16 cellular contexts compared by ENCODE assay signal in the genomic region with DNA sequence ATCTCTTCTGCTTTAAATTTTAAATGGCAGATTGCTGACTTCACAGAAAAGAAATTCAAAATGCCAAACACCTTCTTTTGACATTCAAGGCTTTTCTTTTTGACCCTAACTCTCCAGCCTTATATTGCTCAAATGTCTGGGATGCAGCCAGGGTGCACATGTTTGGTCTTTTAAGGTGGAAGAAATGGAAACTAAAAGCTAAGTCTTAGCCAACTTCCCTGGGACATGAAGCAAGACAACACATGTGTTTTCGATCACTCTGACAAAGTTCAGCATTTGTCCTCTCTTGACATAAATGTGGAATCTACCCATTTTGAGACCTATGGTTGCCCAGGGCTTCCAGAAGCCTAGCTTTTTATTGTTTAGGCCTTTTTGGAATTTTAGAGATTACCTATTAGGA.
"Had no signal": no experiment of that assay in that cellular context is flagged by ENCODE, and none has a peak within 500 bp of the region (broad histone marks: within the 10 kb centered on the region; RNA-seq: fewer than 3 reads in every experiment).

No MANE protein-coding gene starts in this region.

- DNase-seq: activated CD4-positive, alpha-beta T cell treated with anti-CD3 and anti-CD28 coated beads, Interleukin-2, amount 50 U/mL, for 4 hours; activated CD4-positive, CD25-positive, alpha-beta regulatory T cell treated with anti-CD3 and anti-CD28 coated beads, Interleukin-2, amount 50 U/mL, for 72 hours; activated naive CD4-positive, alpha-beta T cell treated with anti-CD3 and anti-CD28 coated beads, Interleukin-2, amount 50 U/mL, for 16 hours; adrenal gland; endodermal cell; foreskin melanocyte; heart left ventricle; immature natural killer cell; left colon; SK-N-SH; stimulated activated CD4-positive, alpha-beta T cell treated with anti-CD3 and anti-CD28 coated beads, Interleukin-1b, Interleukin-23, amount 100 ng/mL, for 48 hours; stimulated activated naive CD8-positive, alpha-beta T cell treated with anti-CD3 and anti-CD28 coated beads, Interleukin-15, amount 100 ng/mL, for 72 hours; T-cell; T-helper 9 cell; testis; upper lobe of right lung had no signal

- H3K27me3 ChIP-seq: adrenal gland, heart left ventricle, testis, upper lobe of right lung had no signal

- ATAC-seq: left colon; stimulated activated naive CD8-positive, alpha-beta T cell treated with anti-CD3 and anti-CD28 coated beads, Interleukin-15, amount 100 ng/mL, for 72 hours; T-cell; upper lobe of right lung had no signal

- H3K27ac ChIP-seq: adrenal gland, heart left ventricle, testis, upper lobe of right lung had no signal

- H3K4me1 ChIP-seq: adrenal gland, heart left ventricle, testis, upper lobe of right lung had no signal

- H3K9ac ChIP-seq: SK-N-SH had no signal

- H3K4me3 ChIP-seq: adrenal gland, heart left ventricle, testis, upper lobe of right lung had no signal

- H3K36me3 ChIP-seq: adrenal gland, heart left ventricle, upper lobe of right lung had no signal

- H3K9me3 ChIP-seq: adrenal gland, heart left ventricle, SK-N-SH, testis, upper lobe of right lung had no signal
